ENCODE assay signal across 9 cellular contexts in genomic region chr6:34982424-34982852, GRCh38.
DNase-seq lines count a peak whose midpoint lies in the region; ATAC-seq and TF ChIP-seq lines count a peak whose summit lies in the region.
"Had no signal": no experiment of that assay in that cellular context is flagged by ENCODE, and none has a peak within 500 bp of the region (broad histone marks: within the 10 kb centered on the region; RNA-seq: fewer than 3 reads in every experiment).

No MANE protein-coding gene starts in this region.

- no peaks in the 10 kb centered on the region for H3K9me3 ChIP-seq in neural cell (ENCODE audit: low read length)

- H3K27me3 ChIP-seq in neural cell (ENCODE audit: insufficient read depth, low read depth, low read length) = no peaks in the 10 kb centered on the region

- TF ChIP-seq CTCF in LNCaP clone FGC (IDR thresholded peaks at IDR 0.05; ENCODE audit: control insufficient read depth, extremely low read depth, insufficient read depth) (peak; percentile 53), neural cell (IDR thresholded peaks at IDR 0.05; ENCODE audit: poor library complexity, severe bottlenecking) (peak; percentile 21)

- TF ChIP-seq RAD21 in neural cell (conservative IDR thresholded peaks at IDR 0.05) = no peak

- H3K4me2 ChIP-seq in neural cell (ENCODE audit: low read length) = no peak overlapping the region

- H3K79me2 ChIP-seq in neural cell (replicated peaks; ENCODE audit: insufficient read depth, low read length) = no peaks in the 10 kb centered on the region

- no peak overlapping the region for H3K27ac ChIP-seq in neural cell (ENCODE audit: low read length)

- H2AFZ ChIP-seq in neural cell (ENCODE audit: low read depth, low read length) = no peak overlapping the region

- peaks cover 3% of the 10 kb centered on the region for H3K36me3 ChIP-seq in neural cell (ENCODE audit: insufficient read depth, low read length)

- H3K9ac ChIP-seq in neural cell (ENCODE audit: low read length) = no peak overlapping the region

- no peak for ATAC-seq in HG02678 (IDR thresholded peaks at IDR 0.05; ENCODE audit: unreplicated experiment)

- no peaks in the 10 kb centered on the region for H4K20me1 ChIP-seq in neural cell (ENCODE audit: insufficient read depth)

- no peak overlapping the region for H3K4me3 ChIP-seq in LNCaP clone FGC (ENCODE audit: low read depth, low read length)
- no peak overlapping the region for H3K4me3 ChIP-seq in neural cell (ENCODE audit: low read length)

- H3F3A ChIP-seq in neural cell (ENCODE audit: insufficient read depth, low read length, poor library complexity, severe bottlenecking) = no peaks in the 10 kb centered on the region

- no peak for TF ChIP-seq EP300 in neural cell (conservative IDR thresholded peaks at IDR 0.05; ENCODE audit: poor library complexity, severe bottlenecking)

- DNase-seq in EH (ENCODE audit: low read depth) (peak; percentile 50), LNCaP clone FGC (ENCODE audit: low read depth) (no peak), cerebellum (ENCODE audit: low spot score) (peak; percentile 19), DMS153 treated with DMSO at 0.1 percent for 48 hours (lab: John Stamatoyannopoulos, UW; ENCODE audit: unreplicated experiment) (no peak), kidney glomerular epithelial cell (lab: John Stamatoyannopoulos, UW) (no peak), NOMO-1 treated with DMSO at 0.1 percent for 48 hours (lab: John Stamatoyannopoulos, UW; ENCODE audit: unreplicated experiment) (no peak)
- DNase-seq: stimulated activated CD4-positive, alpha-beta T cell treated with anti-CD3 and anti-CD28 coated beads, Interleukin-4, amount 100 ng/mL, for 24 hours had no signal

- H3K9me2 ChIP-seq in neural cell (ENCODE audit: insufficient read depth, low read length) = no peaks in the 10 kb centered on the region

TF ChIP-seq in neural cell, 6 proteins besides CTCF, POLR2A, EP300 and RAD21:
- no peak for TF ChIP-seq MXI1 (conservative IDR thresholded peaks at IDR 0.05; ENCODE audit: poor library complexity, severe bottlenecking)
- peak; percentile 27 for TF ChIP-seq SMC3 (conservative IDR thresholded peaks at IDR 0.05; ENCODE audit: poor library complexity)
- TF ChIP-seq TAF1 (IDR thresholded peaks at IDR 0.05; ENCODE audit: low read depth) = no peak

Comparison
In these comparisons a context has a peak if more than half of its experiments do, and no peak if none do; other contexts are left out.
1. DNase-seq: peak in EH (single experiment) and cerebellum (single experiment); none in LNCaP clone FGC (single experiment), DMS153 treated with DMSO at 0.1 percent for 48 hours (single experiment), kidney glomerular epithelial cell (single experiment) and NOMO-1 treated with DMSO at 0.1 percent for 48 hours (single experiment).